19 cellular contexts compared by ENCODE assay signal in the genomic region with DNA sequence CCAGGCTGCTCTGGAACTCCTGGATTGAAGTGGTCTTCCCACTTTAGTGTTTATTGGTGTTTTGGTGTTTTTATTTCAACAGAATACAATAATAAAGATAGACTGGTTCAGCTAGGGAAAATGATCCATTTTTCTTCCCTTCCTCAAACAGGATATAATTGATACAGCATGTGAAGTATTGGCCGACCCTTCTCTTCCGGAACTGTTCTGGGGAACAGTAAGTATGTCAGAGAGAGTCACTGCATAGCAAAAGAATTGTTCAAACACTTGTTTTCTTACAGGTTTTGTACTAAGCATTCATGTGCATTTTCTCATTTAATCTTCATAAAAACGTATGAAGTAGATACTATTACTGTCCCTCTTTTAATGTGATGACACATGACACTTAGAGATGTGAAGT.
"Had no signal": no experiment of that assay in that cellular context is flagged by ENCODE, and none has a peak within 500 bp of the region (broad histone marks: within the 10 kb centered on the region; RNA-seq: fewer than 3 reads in every experiment).

No MANE protein-coding gene starts in this region.

- DNase-seq: dermis blood vessel endothelial cell; dorsolateral prefrontal cortex; effector CD4-positive, alpha-beta T cell; effector memory CD4-positive, alpha-beta T cell; foreskin melanocyte; gastrocnemius medialis; glutamatergic neuron; head of caudate nucleus; heart right ventricle; hippocampal formation; left cardiac atrium; left lung; left ventricle myocardium superior; lower lobe of right lung; mesenchymal stem cell; mucosa of descending colon; naive B cell had no signal

- H3K4me1 ChIP-seq: esophagus muscularis mucosa, gastrocnemius medialis, heart right ventricle, left lung, lower lobe of right lung had no signal

- H3K27ac ChIP-seq: coronary artery, dorsolateral prefrontal cortex, esophagus muscularis mucosa, gastrocnemius medialis, heart right ventricle, left lung, lower lobe of right lung had no signal

- H3K27me3 ChIP-seq: dorsolateral prefrontal cortex, esophagus muscularis mucosa, gastrocnemius medialis, heart right ventricle, left lung had no signal

- ATAC-seq: gastrocnemius medialis, heart right ventricle, left cardiac atrium, left lung, left ventricle myocardium superior, lower lobe of right lung, mucosa of descending colon had no signal

- H3K9me3 ChIP-seq: esophagus muscularis mucosa, gastrocnemius medialis, heart right ventricle, left lung, lower lobe of right lung, mucosa of descending colon had no signal

- H3K4me3 ChIP-seq: coronary artery, dorsolateral prefrontal cortex, esophagus muscularis mucosa, gastrocnemius medialis, heart right ventricle, left lung, lower lobe of right lung, mucosa of descending colon had no signal
